ENCODE assay signal across 1 cellular context in genomic region chr17:2679247-2679646, GRCh38.
TF ChIP-seq lines count a peak whose summit lies in the region.

No MANE protein-coding gene starts in this region.

TF ChIP-seq in HEK293, 187 proteins besides CTCF, POLR2A, EP300 and RAD21:
- TF ChIP-seq ZNF366 (tag by site-specific recombination; conservative IDR thresholded peaks at IDR 0.05) (peak; percentile 96), ZBTB17 (tag by site-specific recombination; IDR thresholded peaks at IDR 0.05) (peak; percentile 98)
TF ChIP-seq in HEK293: peak in this region for 2; not testable (repeated sequence) for 185.
